Comparison of ENCODE assay signal across 11 cellular contexts in genomic region chr6:169618526-169619490, GRCh38.
DNase-seq lines count a peak whose midpoint lies in the region; ATAC-seq and TF ChIP-seq lines count a peak whose summit lies in the region.
"Had no signal": no experiment of that assay in that cellular context is flagged by ENCODE, and none has a peak within 500 bp of the region (broad histone marks: within the 10 kb centered on the region; RNA-seq: fewer than 3 reads in every experiment).

No MANE protein-coding gene starts in this region.

- H3K27ac ChIP-seq in AG04450 (ENCODE audit: low read depth, low read length) (peak overlapping the region; percentile 32), HUES48 (ENCODE audit: low read depth, low read length) (peak overlapping the region; percentile 99), iPS-20b (ENCODE audit: low read length) (no peak overlapping the region), adrenal gland (no peak overlapping the region)

- H3K27me3 ChIP-seq in AG04450 (ENCODE audit: control insufficient read depth, insufficient read depth, low read length) (no peaks in the 10 kb centered on the region), HUES48 (ENCODE audit: control insufficient read depth, insufficient read depth, low read length) (no peaks in the 10 kb centered on the region), iPS-20b (ENCODE audit: insufficient read depth, low read length) (no peaks in the 10 kb centered on the region), adrenal gland (no peaks in the 10 kb centered on the region)
- H3K27me3 ChIP-seq: BE2C had no signal

- WGBS in adrenal gland, 4 donors, result 88 to 93% (median 89%) methylated on average over 7 of the region's 7 CpGs

- H3K36me3 ChIP-seq in HUES48 (ENCODE audit: control insufficient read depth, insufficient read depth, low read length) (peaks cover 2% of the 10 kb centered on the region; the same call in 1 of the 2 replicates), iPS-20b (ENCODE audit: insufficient read depth, low read depth, low read length) (0 out of 2 replicates have a peak, but pooled peaks cover 3% of the 10 kb centered on the region), adrenal gland (replicated peaks in 1 of 2) (no peaks in the 10 kb centered on the region)

- H3K9me3 ChIP-seq in AG04450 (ENCODE audit: control insufficient read depth, insufficient read depth, low read length), result peaks cover 11% of the 10 kb centered on the region
- H3K9me3 ChIP-seq in HUES48 (ENCODE audit: control insufficient read depth, insufficient read depth, low read length), result no peaks in the 10 kb centered on the region
- no peaks in the 10 kb centered on the region for H3K9me3 ChIP-seq in iPS-20b (ENCODE audit: insufficient read depth, low read depth, low read length)
- H3K9me3 ChIP-seq in adrenal gland (replicated peaks in 1 of 3), result no peaks in the 10 kb centered on the region
- H3K9me3 ChIP-seq: BE2C had no signal

- intact Hi-C loops in adrenal gland (cut with DNase I), result no loop called here

- no peak for TF ChIP-seq POLR2A in adrenal gland (IDR thresholded peaks at IDR 0.05)

- peaks cover 53% of the 10 kb centered on the region for H3K4me1 ChIP-seq in HUES48 (ENCODE audit: control insufficient read depth, insufficient read depth, low read length)
- H3K4me1 ChIP-seq in iPS-20b (ENCODE audit: insufficient read depth, low read length), result peaks cover 32% of the 10 kb centered on the region
- H3K4me1 ChIP-seq in adrenal gland (replicated peaks in 1 of 2), result no peaks in the 10 kb centered on the region
- H3K4me1 ChIP-seq: BE2C had no signal

- H3K4me3 ChIP-seq in AG04450 (ENCODE audit: low read depth, low read length) (no peak overlapping the region), HUES48 (ENCODE audit: low read depth, low read length) (peak overlapping the region; percentile 28), iPS-20b (ENCODE audit: low read length) (peak overlapping the region; percentile 36; the same call in 1 of the 2 replicates), adrenal gland (no peak overlapping the region)

- H3K9ac ChIP-seq in HUES48 (ENCODE audit: low read depth, low read length) (peak overlapping the region; percentile 52), iPS-20b (ENCODE audit: low read depth, low read length) (peak overlapping the region; percentile 23; the same call in 1 of the 2 replicates)

- DNase-seq in AG04450 (ENCODE audit: low read depth, low spot score) (peak; percentile 82), astrocyte of the hippocampus (ENCODE audit: low read depth, low spot score) (peak; percentile 60), AML-193 (lab: John Stamatoyannopoulos, UW) (no peak), adrenal gland (no peak)
- DNase-seq: BE2C, Karpas-422, T-helper 2 cell had no signal

- CTCF ChIA-PET in AG04450 (lab: Charles Lee), result interaction anchor here (0.6 to 2.9 kb wide), 4 partner anchors 21 to 671 kb away, joined by 3 to 7 read pairs (median 3); no protein-coding TSS in a partner anchor

- ATAC-seq in GM21528 (IDR thresholded peaks at IDR 0.05; ENCODE audit: low FRiP score, unreplicated experiment) (no peak), GM21717 (IDR thresholded peaks at IDR 0.05; ENCODE audit: unreplicated experiment) (no peak)

- no peak for TF ChIP-seq CTCF in AG04450 (IDR thresholded peaks at IDR 0.05; ENCODE audit: low read depth, low read length)
- TF ChIP-seq CTCF in adrenal gland (IDR thresholded peaks at IDR 0.05), result no peak

- POLR2A ChIA-PET in AG04450 (lab: Yijun Ruan, JAX), result interaction anchor here (0.6 to 1.2 kb wide), 3 partner anchors 82 to 120 kb away, joined by 3 to 7 read pairs (median 3); partner anchors contain the start of genes C6orf120 and WDR27

Comparison
In these comparisons a context has a peak if more than half of its experiments do, and no peak if none do; other contexts are left out.
1. DNase-seq: peak in AG04450 (single experiment) and astrocyte of the hippocampus (single experiment); none in AML-193 (0 of 2) and adrenal gland (0 of 7).
2. H3K27ac ChIP-seq: peak in AG04450 (single experiment) and HUES48 (single experiment); none in iPS-20b (single experiment) and adrenal gland (0 of 5).
3. H3K4me3 ChIP-seq: peak in HUES48 (single experiment) and iPS-20b (single experiment); none in AG04450 (single experiment) and adrenal gland (0 of 4).